In the genomic region with DNA sequence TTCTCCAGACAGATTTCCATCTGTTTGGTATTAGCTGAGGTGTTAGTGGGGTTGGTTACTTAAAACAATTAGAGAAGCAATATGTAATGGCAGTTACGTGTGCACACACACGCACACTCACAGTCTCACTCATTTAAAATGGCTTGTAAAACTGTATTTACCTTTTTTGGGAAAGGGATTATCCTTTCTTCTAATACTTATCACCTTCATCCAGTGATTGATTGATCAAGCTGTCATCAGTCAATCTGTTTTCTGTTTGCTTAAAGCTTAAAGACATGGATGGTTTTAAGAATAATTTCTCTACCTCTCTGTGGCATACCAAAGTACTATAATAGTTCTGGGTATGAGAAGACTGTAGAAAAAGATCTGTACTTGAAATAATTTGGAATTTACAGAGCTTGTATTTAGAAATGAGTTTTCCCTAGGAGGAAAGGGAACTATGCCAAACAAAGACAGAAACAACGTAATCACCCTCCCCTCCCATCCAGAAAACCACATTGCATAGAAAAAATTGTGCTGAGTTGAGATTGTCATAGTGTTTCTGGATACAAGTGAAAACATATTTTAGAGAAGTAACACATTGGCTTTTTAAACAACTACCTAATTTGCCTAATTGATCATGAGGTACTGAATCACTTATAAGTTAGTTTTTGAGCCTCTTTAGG, we compare ENCODE assay signal across 8 cellular contexts. TPM values are rescaled to one million over a fixed set of nuclear protein-coding genes. Genes with fewer than 3 reads are reported as not detected.
DNase-seq lines count a peak whose midpoint lies in the region; ATAC-seq and TF ChIP-seq lines count a peak whose summit lies in the region.

No MANE protein-coding gene starts in this region.

- no peaks in the 10 kb centered on the region for H3K27me3 Mint-ChIP-seq in activated naive CD4-positive, alpha-beta T cell treated with anti-CD3 and anti-CD28 coated beads for 36 hours (ENCODE audit: low read depth)

- H3K36me3 ChIP-seq in BJ (ENCODE audit: control insufficient read depth, insufficient read depth, low read length), result no peaks in the 10 kb centered on the region
- no peaks in the 10 kb centered on the region for H3K36me3 ChIP-seq in ascending aorta
- no peaks in the 10 kb centered on the region for H3K36me3 ChIP-seq in mucosa of descending colon (ENCODE audit: low read depth)

- CTCF ChIA-PET in BJ (lab: Yijun Ruan, JAX), result no interaction called here
- CTCF ChIA-PET in activated naive CD4-positive, alpha-beta T cell treated with anti-CD3 and anti-CD28 coated beads for 36 hours (lab: Charles Lee), result interaction anchor here (0.8 to 1.1 kb wide), 2 partner anchors 114 to 126 kb away, joined by 3 to 6 read pairs; no protein-coding TSS in a partner anchor

- DNase-seq in BJ (ENCODE audit: low read depth) (peak; percentile 25), ascending aorta (ENCODE audit: low spot score in 2 of 2) (no peak), mucosa of descending colon (no peak), NCI-H526 (lab: John Stamatoyannopoulos, UW) (no peak)
- DNase-seq in activated naive CD4-positive, alpha-beta T cell treated with anti-CD3 and anti-CD28 coated beads for 36 hours, result no peak

- peak; percentile 45 for ATAC-seq in HG02870 (IDR thresholded peaks at IDR 0.05; ENCODE audit: unreplicated experiment)
- ATAC-seq in mucosa of descending colon, result peak; percentile 31
- no peak for ATAC-seq in GM21526 (IDR thresholded peaks at IDR 0.05; ENCODE audit: low FRiP score, unreplicated experiment)
- no peak for ATAC-seq in HG02571 (IDR thresholded peaks at IDR 0.05; ENCODE audit: unreplicated experiment)

- H3K9me3 ChIP-seq in ascending aorta (no peaks in the 10 kb centered on the region), mucosa of descending colon (no peaks in the 10 kb centered on the region)

- peaks cover 13% of the 10 kb centered on the region for H3K36me3 Mint-ChIP-seq in activated naive CD4-positive, alpha-beta T cell treated with anti-CD3 and anti-CD28 coated beads for 36 hours (ENCODE audit: low read depth)

- intact Hi-C loops in ascending aorta (cut with DNase I) (no loop called here), mucosa of descending colon (cut with DNase I, micrococcal nuclease) (no loop called here)
- intact Hi-C loops in activated naive CD4-positive, alpha-beta T cell treated with anti-CD3 and anti-CD28 coated beads for 36 hours (cut with micrococcal nuclease), result no loop called here

- peaks cover 16% of the 10 kb centered on the region for H3K9me3 Mint-ChIP-seq in activated naive CD4-positive, alpha-beta T cell treated with anti-CD3 and anti-CD28 coated beads for 36 hours

- H3K4me1 ChIP-seq in ascending aorta (peaks cover 3 to 18% of the 10 kb centered on the region in 2 donors), mucosa of descending colon (ENCODE audit: low read depth) (no peaks in the 10 kb centered on the region)

- H3K4me3 Mint-ChIP-seq in activated naive CD4-positive, alpha-beta T cell treated with anti-CD3 and anti-CD28 coated beads for 36 hours, result no peak overlapping the region

- H3K27ac ChIP-seq in ascending aorta, result peak overlapping the region; percentile 36 to 49

- POLR2A ChIA-PET in BJ (lab: Charles Lee), result interaction anchor here (0.6 kb wide), 1 partner anchor 109 kb away, joined by 4 read pairs; no protein-coding TSS in a partner anchor

- H3K27me3 ChIP-seq in BJ (ENCODE audit: control insufficient read depth, insufficient read depth, low read length) (no peaks in the 10 kb centered on the region), ascending aorta (no peaks in the 10 kb centered on the region)

- TF ChIP-seq CTCF in BJ (IDR thresholded peaks at IDR 0.05; ENCODE audit: insufficient read depth, low read depth, low read length), result no peak
- TF ChIP-seq CTCF in ascending aorta (IDR thresholded peaks at IDR 0.05), result no peak
- TF ChIP-seq CTCF in mucosa of descending colon (IDR thresholded peaks at IDR 0.05), result no peak

- H3K27ac Mint-ChIP-seq in activated naive CD4-positive, alpha-beta T cell treated with anti-CD3 and anti-CD28 coated beads for 36 hours, result no peak overlapping the region

- H3K4me1 Mint-ChIP-seq in activated naive CD4-positive, alpha-beta T cell treated with anti-CD3 and anti-CD28 coated beads for 36 hours (ENCODE audit: low read depth), result peaks cover 44% of the 10 kb centered on the region

- no peak overlapping the region for H3K4me3 ChIP-seq in BJ (ENCODE audit: low read depth, low read length)
- H3K4me3 ChIP-seq in ascending aorta, result no peak overlapping the region
- no peak overlapping the region for H3K4me3 ChIP-seq in mucosa of descending colon

RNA-seq across cellular contexts. Expression of gene SIPA1L1, which starts 42.8 kb away (rescaled TPM):
- 59.1 and 73.3 TPM in 2 replicates for polyA plus RNA-seq in BJ (2011; rRNA removed)
- 79.0 and 79.3 TPM in 2 replicates for polyA minus RNA-seq in BJ (2011; rRNA and poly(A)+ RNA removed)
- total RNA-seq in ascending aorta (12.6 TPM), mucosa of descending colon (10 to 100 TPM; 56.6 to 65.3 (median 59.9) TPM)
- total RNA-seq in activated naive CD4-positive, alpha-beta T cell treated with anti-CD3 and anti-CD28 coated beads for 36 hours, result 10 to 100 TPM; 33.2 to 34.6 TPM

Comparison
In these comparisons a context has a peak if more than half of its experiments do, and no peak if none do; other contexts are left out.
1. ATAC-seq: peak in HG02870 (single experiment) and mucosa of descending colon (single experiment); none in GM21526 (single experiment) and HG02571 (single experiment).